24 cellular contexts compared by ENCODE assay signal in the genomic region with DNA sequence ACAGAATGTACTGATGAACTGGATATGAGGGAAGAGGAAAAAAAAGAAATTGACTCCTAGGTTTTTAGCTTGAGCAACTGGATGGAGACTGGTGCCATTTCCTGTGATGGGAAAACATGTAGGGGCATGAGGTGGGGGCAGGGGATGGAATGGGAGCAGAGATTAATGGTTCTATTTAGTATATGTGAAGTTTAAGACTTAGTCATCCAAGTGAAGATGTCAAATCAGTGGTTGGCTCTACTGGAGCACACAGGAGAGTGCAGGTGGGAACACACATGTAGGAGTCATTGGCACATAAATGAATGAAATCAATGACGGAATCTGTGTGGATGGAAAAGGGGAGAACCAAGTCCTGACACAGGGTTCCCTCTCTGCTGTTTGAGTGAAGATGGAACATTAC.
DNase-seq lines count a peak whose midpoint lies in the region; ATAC-seq, FAIRE-seq and TF ChIP-seq lines count a peak whose summit lies in the region.
"Had no signal": no experiment of that assay in that cellular context is flagged by ENCODE, and none has a peak within 500 bp of the region (broad histone marks: within the 10 kb centered on the region; RNA-seq: fewer than 3 reads in every experiment).

No MANE protein-coding gene starts in this region.

- no peaks in the 10 kb centered on the region for H3K36me3 ChIP-seq in bronchial epithelial cell (ENCODE audit: control insufficient read depth, insufficient read depth, low read length)
- no peaks in the 10 kb centered on the region for H3K36me3 ChIP-seq in gastroesophageal sphincter

- FAIRE-seq in bronchial epithelial cell (lab: Jason Lieb, UNC) = peak; percentile 58
- FAIRE-seq: D721Med, G401.6, HTR-8/SVneo had no signal

- DNase-seq in natural killer cell treated with Interleukin-12 subunit alpha and Interleukin-12 subunit beta and Interleukin-15 and Interleukin-18, amount 100 ng/mL, for 72 hours (ENCODE audit: low spot score) = no peak
- DNase-seq in natural killer cell = no peak
- DNase-seq in M059J (ENCODE audit: low read depth) = peak; percentile 22
- DNase-seq in bronchial epithelial cell (ENCODE audit: low read depth) = peak; percentile 71
- no peak for DNase-seq in stimulated activated effector memory CD8-positive, alpha-beta T cell treated with anti-CD3 and anti-CD28 coated beads, Interleukin-12 subunit alpha, Interleukin-12 subunit beta, amount 100 ng/mL, for 72 hours (ENCODE audit: low spot score in 2 of 2)
- no peak for DNase-seq in RKO (ENCODE audit: low spot score)
- DNase-seq: ACHN; C1 segment of cervical spinal cord; CD8-positive, alpha-beta memory T cell; H9; Kasumi-1; MM.1S; NCI-H1092; NCI-H146; NCI-H2029 treated with DMSO at 0.1 percent for 48 hours; NCI-H2171 treated with DMSO at 0.1 percent for 48 hours had no signal

- TF ChIP-seq EP300 in gastroesophageal sphincter (IDR thresholded peaks at IDR 0.05) = no peak

- TF ChIP-seq CTCF in natural killer cell (IDR thresholded peaks at IDR 0.05) (no peak), bronchial epithelial cell (IDR thresholded peaks at IDR 0.05; ENCODE audit: insufficient read depth, low read length, severe bottlenecking) (no peak), gastroesophageal sphincter (IDR thresholded peaks at IDR 0.05) (no peak)

- WGBS in gastroesophageal sphincter (ENCODE audit: low coverage in 1 of 2), 2 donors = 75 to 89% methylated on average over 1 of the region's 1 CpG

- no peak for ATAC-seq in natural killer cell treated with Interleukin-12 subunit alpha and Interleukin-12 subunit beta and Interleukin-15 and Interleukin-18, amount 100 ng/mL, for 72 hours
- ATAC-seq in natural killer cell (no peak), HG02938 (IDR thresholded peaks at IDR 0.05; ENCODE audit: unreplicated experiment) (no peak), gastroesophageal sphincter (no peak)
- no peak for ATAC-seq in stimulated activated effector memory CD8-positive, alpha-beta T cell treated with anti-CD3 and anti-CD28 coated beads, Interleukin-12 subunit alpha, Interleukin-12 subunit beta, amount 100 ng/mL, for 72 hours
- ATAC-seq: Panc1, Right ventricle myocardium inferior had no signal

- H3K4me3 Mint-ChIP-seq in natural killer cell treated with Interleukin-12 subunit alpha and Interleukin-12 subunit beta and Interleukin-15 and Interleukin-18, amount 100 ng/mL, for 72 hours = peak overlapping the region; percentile 22
- no peak overlapping the region for H3K4me3 Mint-ChIP-seq in natural killer cell
- peak overlapping the region; percentile 18 for H3K4me3 Mint-ChIP-seq in stimulated activated effector memory CD8-positive, alpha-beta T cell treated with anti-CD3 and anti-CD28 coated beads, Interleukin-12 subunit alpha, Interleukin-12 subunit beta, amount 100 ng/mL, for 72 hours
- H3K4me3 Mint-ChIP-seq: CD8-positive, alpha-beta memory T cell; H9; IgD-negative memory B cell had no signal

- H3K27me3 Mint-ChIP-seq in natural killer cell treated with Interleukin-12 subunit alpha and Interleukin-12 subunit beta and Interleukin-15 and Interleukin-18, amount 100 ng/mL, for 72 hours = peaks cover 25 to 70% of the 10 kb centered on the region in 2 donors
- peaks cover 13 to 57% of the 10 kb centered on the region in 2 donors for H3K27me3 Mint-ChIP-seq in natural killer cell (ENCODE audit: low read depth in 2 of 2)

- H3K9me3 Mint-ChIP-seq in natural killer cell treated with Interleukin-12 subunit alpha and Interleukin-12 subunit beta and Interleukin-15 and Interleukin-18, amount 100 ng/mL, for 72 hours = no peaks in the 10 kb centered on the region
- H3K9me3 Mint-ChIP-seq in natural killer cell = no peaks in the 10 kb centered on the region
- H3K9me3 Mint-ChIP-seq in stimulated activated effector memory CD8-positive, alpha-beta T cell treated with anti-CD3 and anti-CD28 coated beads, Interleukin-12 subunit alpha, Interleukin-12 subunit beta, amount 100 ng/mL, for 72 hours = peaks cover 5% of the 10 kb centered on the region

- no peak overlapping the region for H3K27ac ChIP-seq in gastroesophageal sphincter

- peaks cover 0 to 2% of the 10 kb centered on the region in 2 donors for H3K4me1 Mint-ChIP-seq in natural killer cell treated with Interleukin-12 subunit alpha and Interleukin-12 subunit beta and Interleukin-15 and Interleukin-18, amount 100 ng/mL, for 72 hours (ENCODE audit: low read depth in 2 of 2)
- no peaks in the 10 kb centered on the region for H3K4me1 Mint-ChIP-seq in natural killer cell
- peaks cover 17% of the 10 kb centered on the region for H3K4me1 Mint-ChIP-seq in stimulated activated effector memory CD8-positive, alpha-beta T cell treated with anti-CD3 and anti-CD28 coated beads, Interleukin-12 subunit alpha, Interleukin-12 subunit beta, amount 100 ng/mL, for 72 hours
- H3K4me1 Mint-ChIP-seq: IgD-negative memory B cell had no signal

- H3K36me3 Mint-ChIP-seq in natural killer cell treated with Interleukin-12 subunit alpha and Interleukin-12 subunit beta and Interleukin-15 and Interleukin-18, amount 100 ng/mL, for 72 hours = no peaks in the 10 kb centered on the region
- no peaks in the 10 kb centered on the region for H3K36me3 Mint-ChIP-seq in natural killer cell
- no peaks in the 10 kb centered on the region for H3K36me3 Mint-ChIP-seq in stimulated activated effector memory CD8-positive, alpha-beta T cell treated with anti-CD3 and anti-CD28 coated beads, Interleukin-12 subunit alpha, Interleukin-12 subunit beta, amount 100 ng/mL, for 72 hours
- H3K36me3 Mint-ChIP-seq: IgD-negative memory B cell had no signal

- no peaks in the 10 kb centered on the region for H3K4me1 ChIP-seq in gastroesophageal sphincter

- no peak overlapping the region for H3K27ac Mint-ChIP-seq in natural killer cell treated with Interleukin-12 subunit alpha and Interleukin-12 subunit beta and Interleukin-15 and Interleukin-18, amount 100 ng/mL, for 72 hours
- no peak overlapping the region for H3K27ac Mint-ChIP-seq in natural killer cell
- no peak overlapping the region for H3K27ac Mint-ChIP-seq in stimulated activated effector memory CD8-positive, alpha-beta T cell treated with anti-CD3 and anti-CD28 coated beads, Interleukin-12 subunit alpha, Interleukin-12 subunit beta, amount 100 ng/mL, for 72 hours
- H3K27ac Mint-ChIP-seq: CD8-positive, alpha-beta memory T cell; H9; IgD-negative memory B cell had no signal

- TF ChIP-seq POLR2A in gastroesophageal sphincter (IDR thresholded peaks at IDR 0.05) = no peak

- no peaks in the 10 kb centered on the region for H3K9me3 ChIP-seq in gastroesophageal sphincter

- intact Hi-C loops in natural killer cell (cut with micrococcal nuclease) = no loop called here

- H3K4me3 ChIP-seq in bronchial epithelial cell (ENCODE audit: low read depth, low read length) (no peak overlapping the region), gastroesophageal sphincter (no peak overlapping the region)

- no peaks in the 10 kb centered on the region for H3K27me3 ChIP-seq in bronchial epithelial cell (ENCODE audit: control insufficient read depth, insufficient read depth, low read length)
- peaks cover 24% of the 10 kb centered on the region for H3K27me3 ChIP-seq in gastroesophageal sphincter

Comparison
In these comparisons a context has a peak if more than half of its experiments do, and no peak if none do; other contexts are left out.
1. DNase-seq: peak in M059J (single experiment) and bronchial epithelial cell (single experiment); none in natural killer cell treated with Interleukin-12 subunit alpha and Interleukin-12 subunit beta and Interleukin-15 and Interleukin-18, amount 100 ng/mL, for 72 hours (single experiment), natural killer cell (single experiment), stimulated activated effector memory CD8-positive, alpha-beta T cell treated with anti-CD3 and anti-CD28 coated beads, Interleukin-12 subunit alpha, Interleukin-12 subunit beta, amount 100 ng/mL, for 72 hours (0 of 2) and RKO (single experiment).